In the genomic region with DNA sequence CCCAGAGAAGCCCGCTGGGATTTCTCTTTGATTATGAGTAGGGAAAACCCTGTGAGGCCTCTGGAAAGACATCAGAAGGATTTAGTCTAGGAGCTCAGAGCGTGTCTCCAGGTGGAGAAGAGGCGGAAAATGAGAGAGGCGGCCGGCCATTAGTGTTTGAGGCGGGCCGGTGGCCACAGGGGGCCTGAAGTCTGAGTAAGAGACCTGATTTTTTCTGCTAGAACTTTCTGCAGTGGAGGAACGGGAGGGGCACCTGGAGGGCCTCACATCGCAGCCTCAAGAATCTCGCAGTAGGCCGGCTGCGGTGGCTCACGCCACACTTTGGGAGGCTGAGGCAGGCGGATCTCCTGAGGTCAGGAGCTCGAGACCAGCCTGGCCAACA, we compare ENCODE assay signal across 1 cellular context.
TF ChIP-seq lines count a peak whose summit lies in the region.

No MANE protein-coding gene starts in this region.

TF ChIP-seq in HepG2, 621 proteins besides CTCF, POLR2A, EP300 and RAD21:
- TF ChIP-seq ZNF646 (CRISPR knock-in tag; IDR thresholded peaks at IDR 0.05) = no peak
- no peak for TF ChIP-seq DNMT1 (CRISPR knock-in tag; IDR thresholded peaks at IDR 0.05)
- TF ChIP-seq DMAP1 (CRISPR knock-in tag; IDR thresholded peaks at IDR 0.05) = no peak
- TF ChIP-seq, protein P1, sequence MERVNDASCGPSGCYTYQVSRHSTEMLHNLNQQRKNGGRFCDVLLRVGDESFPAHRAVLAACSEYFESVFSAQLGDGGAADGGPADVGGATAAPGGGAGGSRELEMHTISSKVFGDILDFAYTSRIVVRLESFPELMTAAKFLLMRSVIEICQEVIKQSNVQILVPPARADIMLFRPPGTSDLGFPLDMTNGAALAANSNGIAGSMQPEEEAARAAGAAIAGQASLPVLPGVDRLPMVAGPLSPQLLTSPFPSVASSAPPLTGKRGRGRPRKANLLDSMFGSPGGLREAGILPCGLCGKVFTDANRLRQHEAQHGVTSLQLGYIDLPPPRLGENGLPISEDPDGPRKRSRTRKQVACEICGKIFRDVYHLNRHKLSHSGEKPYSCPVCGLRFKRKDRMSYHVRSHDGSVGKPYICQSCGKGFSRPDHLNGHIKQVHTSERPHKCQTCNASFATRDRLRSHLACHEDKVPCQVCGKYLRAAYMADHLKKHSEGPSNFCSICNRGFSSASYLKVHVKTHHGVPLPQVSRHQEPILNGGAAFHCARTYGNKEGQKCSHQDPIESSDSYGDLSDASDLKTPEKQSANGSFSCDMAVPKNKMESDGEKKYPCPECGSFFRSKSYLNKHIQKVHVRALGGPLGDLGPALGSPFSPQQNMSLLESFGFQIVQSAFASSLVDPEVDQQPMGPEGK (CRISPR knock-in tag; IDR thresholded peaks at IDR 0.05) = no peak
- no peak for TF ChIP-seq PHB2 (IDR thresholded peaks at IDR 0.05; ENCODE audit: partially characterized antibody)
- no peak for TF ChIP-seq SOX13 (IDR thresholded peaks at IDR 0.05)
- no peak for TF ChIP-seq SOX13 (CRISPR knock-in tag; conservative IDR thresholded peaks at IDR 0.05 in 1 of 2, IDR thresholded peaks at IDR 0.05 in 1 of 2)
- TF ChIP-seq YEATS4 (CRISPR knock-in tag; IDR thresholded peaks at IDR 0.05; ENCODE audit: borderline replicate concordance) = no peak
- no peak for TF ChIP-seq CBX2 (IDR thresholded peaks at IDR 0.05; ENCODE audit: low read depth, low read length)
- no peak for TF ChIP-seq CBX2 (CRISPR knock-in tag; IDR thresholded peaks at IDR 0.05; ENCODE audit: low read depth)
- no peak for TF ChIP-seq TBL1XR1 (IDR thresholded peaks at IDR 0.05; ENCODE audit: borderline replicate concordance, low read length, partially characterized antibody)
- TF ChIP-seq ZNF232 (CRISPR knock-in tag; IDR thresholded peaks at IDR 0.05; ENCODE audit: borderline replicate concordance) = no peak
- no peak for TF ChIP-seq JUN (CRISPR knock-in tag; IDR thresholded peaks at IDR 0.05)
- TF ChIP-seq, protein P2, sequence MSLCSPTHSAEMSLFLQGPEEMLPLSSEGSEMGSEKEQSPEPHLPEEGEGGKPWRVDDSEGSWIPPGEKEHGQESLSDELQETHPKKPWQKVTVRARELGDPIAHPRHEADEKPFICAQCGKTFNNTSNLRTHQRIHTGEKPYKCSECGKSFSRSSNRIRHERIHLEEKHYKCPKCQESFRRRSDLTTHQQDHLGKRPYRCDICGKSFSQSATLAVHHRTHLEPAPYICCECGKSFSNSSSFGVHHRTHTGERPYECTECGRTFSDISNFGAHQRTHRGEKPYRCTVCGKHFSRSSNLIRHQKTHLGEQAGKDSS (CRISPR knock-in tag; IDR thresholded peaks at IDR 0.05; ENCODE audit: borderline replicate concordance, low read depth) = no peak
- TF ChIP-seq SETDB1 (CRISPR knock-in tag; IDR thresholded peaks at IDR 0.05; ENCODE audit: borderline replicate concordance) = no peak
- no peak for TF ChIP-seq HIVEP1 (CRISPR knock-in tag; IDR thresholded peaks at IDR 0.05)
- no peak for TF ChIP-seq ZNF124 (CRISPR knock-in tag; IDR thresholded peaks at IDR 0.05)
- no peak for TF ChIP-seq ZBTB39 (CRISPR knock-in tag; IDR thresholded peaks at IDR 0.05)
- no peak for TF ChIP-seq ZNF468 (CRISPR knock-in tag; IDR thresholded peaks at IDR 0.05)
- no peak for TF ChIP-seq PHF21A (CRISPR knock-in tag; IDR thresholded peaks at IDR 0.05)
